ENCODE assay signal across 8 cellular contexts in genomic region chr9:109110326-109111014, GRCh38. TPM values are rescaled to one million over a fixed set of nuclear protein-coding genes. Genes with fewer than 3 reads are reported as not detected.
DNase-seq lines count a peak whose midpoint lies in the region; ATAC-seq and TF ChIP-seq lines count a peak whose summit lies in the region.

No MANE protein-coding gene starts in this region.

- H3K9me3 Mint-ChIP-seq in CD4-positive, alpha-beta memory T cell, result no peaks in the 10 kb centered on the region
- no peaks in the 10 kb centered on the region for H3K9me3 Mint-ChIP-seq in natural killer cell

- in situ Hi-C loops in KBM-7 (cut with MboI; ENCODE audit: low pct_unique_long_range_greater_than_20kb, low sequenced_read_pairs), result no loop called here

- peak; percentile 50 to 71 (median 64) for DNase-seq in CD4-positive, alpha-beta memory T cell
- DNase-seq in Karpas-422, result no peak
- peak; percentile 61 for DNase-seq in central memory CD4-positive, alpha-beta T cell
- DNase-seq in natural killer cell, result no peak
- no peak for DNase-seq in NCI-H1092 treated with DMSO at 0.1 percent for 48 hours (lab: John Stamatoyannopoulos, UW)
- no peak for DNase-seq in KBM-7
- DNase-seq in NCI-H510A (lab: John Stamatoyannopoulos, UW), result no peak

- peaks cover 88% of the 10 kb centered on the region for H3K4me1 ChIP-seq in CD4-positive, alpha-beta memory T cell (ENCODE audit: insufficient read depth, low read length)
- H3K4me1 ChIP-seq in Karpas-422 (ENCODE audit: low read length), result peaks cover 71% of the 10 kb centered on the region

- peak overlapping the region; percentile 82 to 98 (median 95) for H3K27ac Mint-ChIP-seq in CD4-positive, alpha-beta memory T cell
- peak overlapping the region; percentile 41 to 79 for H3K27ac Mint-ChIP-seq in natural killer cell

- 0 out of 2 replicates have a peak, but pooled peaks cover 4% of the 10 kb centered on the region for H4K20me1 ChIP-seq in Karpas-422 (ENCODE audit: insufficient read depth, low read depth, low read length)

- peak overlapping the region; percentile 38 for H3K4me2 ChIP-seq in Karpas-422 (ENCODE audit: low read depth, low read length, poor library complexity, severe bottlenecking)

- H3K9me2 ChIP-seq in Karpas-422 (replicated peaks; ENCODE audit: insufficient read depth, low read length), result no peaks in the 10 kb centered on the region

- no peak for TF ChIP-seq CTCF in natural killer cell (IDR thresholded peaks at IDR 0.05)

- peaks cover 54 to 84% (median 70%) of the 10 kb centered on the region in 4 donors for H3K4me1 Mint-ChIP-seq in CD4-positive, alpha-beta memory T cell
- peaks cover 56 to 66% of the 10 kb centered on the region in 2 donors for H3K4me1 Mint-ChIP-seq in natural killer cell

- CTCF ChIA-PET in CD4-positive, alpha-beta memory T cell (lab: Charles Lee; ENCODE audit: partially characterized antibody), result no interaction called here

- H3K27ac ChIP-seq in CD4-positive, alpha-beta memory T cell (ENCODE audit: low read depth, low read length), result peak overlapping the region; percentile 57
- H3K27ac ChIP-seq in Karpas-422 (ENCODE audit: low read length), result 0 out of 2 replicates have a peak overlapping the region, but pooled peaks have one; percentile 20

- POLR2A ChIA-PET in CD4-positive, alpha-beta memory T cell (lab: Charles Lee; ENCODE audit: partially characterized antibody), result interaction anchor here (2.0 to 4.6 kb wide), 2 partner anchors 8 to 10 kb away, joined by 6 to 51 read pairs; partner anchors contain the start of gene TMEM245

- peak overlapping the region; percentile 17 to 82 (median 78) for H3K4me3 Mint-ChIP-seq in CD4-positive, alpha-beta memory T cell
- H3K4me3 Mint-ChIP-seq in natural killer cell, result peak overlapping the region; percentile 32

- no peaks in the 10 kb centered on the region for H3K27me3 Mint-ChIP-seq in CD4-positive, alpha-beta memory T cell
- H3K27me3 Mint-ChIP-seq in natural killer cell (ENCODE audit: low read depth in 2 of 2), result no peaks in the 10 kb centered on the region

- ATAC-seq in GM21528 (IDR thresholded peaks at IDR 0.05; ENCODE audit: low FRiP score, unreplicated experiment) (peak; percentile 61), natural killer cell (peak in 2 of 3 donors; percentile 24 to 41)

- peaks cover 8 to 12% of the 10 kb centered on the region in 2 donors for H3K36me3 Mint-ChIP-seq in CD4-positive, alpha-beta memory T cell
- H3K36me3 Mint-ChIP-seq in natural killer cell, result no peaks in the 10 kb centered on the region

- H3K79me2 ChIP-seq in Karpas-422 (ENCODE audit: low read length), result peaks cover 99% of the 10 kb centered on the region

- H3K27me3 ChIP-seq in CD4-positive, alpha-beta memory T cell (ENCODE audit: insufficient read depth, low read length), result no peaks in the 10 kb centered on the region
- no peaks in the 10 kb centered on the region for H3K27me3 ChIP-seq in Karpas-422 (ENCODE audit: low read length)

- H3K9me3 ChIP-seq in CD4-positive, alpha-beta memory T cell (ENCODE audit: control insufficient read depth in 1 of 2, low read length in 2 of 2), result no peaks in the 10 kb centered on the region
- H3K9me3 ChIP-seq in Karpas-422 (ENCODE audit: low read length), result no peaks in the 10 kb centered on the region

- H3K4me3 ChIP-seq in CD4-positive, alpha-beta memory T cell (ENCODE audit: low read length in 2 of 2), result peak overlapping the region in 1 of 2 donors; percentile 29
- H3K4me3 ChIP-seq in Karpas-422 (ENCODE audit: low read length), result no peak overlapping the region

- H3K9ac ChIP-seq in Karpas-422 (ENCODE audit: low read length), result no peak overlapping the region

- H3K36me3 ChIP-seq in CD4-positive, alpha-beta memory T cell (ENCODE audit: insufficient read depth, low read length), result peaks cover 2% of the 10 kb centered on the region
- peaks cover 18% of the 10 kb centered on the region for H3K36me3 ChIP-seq in Karpas-422 (ENCODE audit: insufficient read depth, low read length)

- intact Hi-C loops in CD4-positive, alpha-beta memory T cell (cut with micrococcal nuclease), result loop anchor here (1.0 kb wide), 2 partner anchors 8 to 9 kb away; partner anchors contain the start of gene TMEM245
- intact Hi-C loops in natural killer cell (cut with micrococcal nuclease), result no loop called here

- no peak overlapping the region for H2AFZ ChIP-seq in Karpas-422 (ENCODE audit: low read length)

RNA-seq across cellular contexts. Expression of gene TMEM245, which starts 9.3 kb away (rescaled TPM):
- total RNA-seq in CD4-positive, alpha-beta memory T cell, result 10 to 100 TPM; 72.6 to 74.3 TPM
- polyA plus RNA-seq in CD4-positive, alpha-beta memory T cell, result 10 to 100 TPM; 28.9 to 41.3 TPM
- total RNA-seq in Karpas-422 (2014; rRNA removed; shearing (Covaris generic); ENCODE audit: low replicate concordance), result 24.2 and 37.9 TPM in 2 replicates
- total RNA-seq in natural killer cell, result 10 to 100 TPM; 14.5 to 22.5 (median 21.8) TPM

RNA-seq across cellular contexts. Expression of gene FRRS1L, which starts 56.6 kb away (rescaled TPM):
- not detected for total RNA-seq in CD4-positive, alpha-beta memory T cell
- polyA plus RNA-seq in CD4-positive, alpha-beta memory T cell, result not detected
- total RNA-seq in Karpas-422 (2014; rRNA removed; shearing (Covaris generic); ENCODE audit: low replicate concordance), result not detected in 2 replicates
- not detected for total RNA-seq in natural killer cell

Comparison
In these comparisons a context has a peak if more than half of its experiments do, and no peak if none do; other contexts are left out.
1. DNase-seq: peak in CD4-positive, alpha-beta memory T cell (5 of 5) and central memory CD4-positive, alpha-beta T cell (single experiment); none in Karpas-422 (single experiment), natural killer cell (single experiment), NCI-H1092 treated with DMSO at 0.1 percent for 48 hours (single experiment), KBM-7 (single experiment) and NCI-H510A (single experiment).